ENCODE assay signal across 1 cellular context in genomic region chr11:119380816-119381185, GRCh38.
TF ChIP-seq lines count a peak whose summit lies in the region.

No MANE protein-coding gene starts in this region.

TF ChIP-seq in H1, 55 proteins besides CTCF, POLR2A, EP300 and RAD21:
- TF ChIP-seq SP1 (IDR thresholded peaks at IDR 0.05; ENCODE audit: low read depth, low read length) (peak; percentile 19; the same call in 1 of the 2 replicates), HDAC6 (IDR thresholded peaks at IDR 0.05; ENCODE audit: low read depth, low read length) (no peak), MAX (IDR thresholded peaks at IDR 0.05) (peak; percentile 92), E2F6 (IDR thresholded peaks at IDR 0.05) (peak; percentile 89), BCL11A (IDR thresholded peaks at IDR 0.05; ENCODE audit: low read depth in 2 of 2, low read length in 2 of 2) (no peak), TAF7 (optimal IDR thresholded peaks at IDR 0.05; ENCODE audit: borderline replicate concordance, low read depth, low read length) (no peak), JUN (IDR thresholded peaks at IDR 0.05; ENCODE audit: low read depth, low read length) (no peak), SP2 (IDR thresholded peaks at IDR 0.05; ENCODE audit: low read length) (no peak), USF2 (IDR thresholded peaks at IDR 0.05; ENCODE audit: low read length) (no peak)
